Comparison of ENCODE assay signal across 21 cellular contexts in the genomic region with DNA sequence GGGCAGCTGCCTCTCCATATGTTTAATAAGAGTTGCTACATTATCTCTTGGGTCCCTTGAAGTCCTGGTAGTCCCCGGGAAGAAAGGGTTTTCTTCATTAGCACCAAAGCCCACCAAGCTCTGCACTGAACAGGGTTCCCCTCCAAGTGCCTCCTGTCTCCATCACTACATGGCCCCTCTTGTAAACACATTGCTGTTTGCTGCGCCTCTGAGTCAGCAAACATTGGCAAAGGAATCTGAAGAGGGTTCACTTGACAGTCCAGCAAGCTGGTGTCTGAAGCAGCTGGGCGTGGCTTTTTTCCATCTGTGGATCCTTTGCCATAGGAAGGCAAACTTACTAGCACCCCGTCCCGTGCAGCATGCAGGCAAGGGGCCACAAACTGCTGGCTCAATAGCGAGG.
"Had no signal": no experiment of that assay in that cellular context is flagged by ENCODE, and none has a peak within 500 bp of the region (broad histone marks: within the 10 kb centered on the region; RNA-seq: fewer than 3 reads in every experiment).

No MANE protein-coding gene starts in this region.

- H3K27me3 ChIP-seq: adrenal gland, colonic mucosa, thyroid gland, vagina had no signal

- FAIRE-seq: endometrium had no signal

- H3K4me3 ChIP-seq: adrenal gland, colonic mucosa, thyroid gland, vagina had no signal

- H3K9me3 ChIP-seq: adrenal gland, colonic mucosa, thyroid gland, vagina had no signal

- H3K27ac Mint-ChIP-seq: activated CD4-positive, alpha-beta T cell treated with anti-CD3 and anti-CD28 coated beads for 36 hours; activated CD8-positive, alpha-beta T cell treated with anti-CD3 and anti-CD28 coated beads for 36 hours; activated naive CD4-positive, alpha-beta T cell treated with anti-CD3 and anti-CD28 coated beads, Interleukin-2, amount 50 U/mL, for 24 hours; memory B cell; stimulated activated naive B cell treated with anti-CD40 and anti-IgM and Interleukin-4, amounts not matched to agents 10 μg/mL and 1 μg/mL and 100 μg/mL, for 72 hours had no signal

- H3K27ac ChIP-seq: adrenal gland, colonic mucosa, thyroid gland, vagina, WERI-Rb-1 had no signal

- H3K36me3 ChIP-seq: adrenal gland, colonic mucosa, thyroid gland, vagina, WERI-Rb-1 had no signal

- H3K4me1 ChIP-seq: adrenal gland, colonic mucosa, thyroid gland, vagina had no signal

- H3K9me3 Mint-ChIP-seq: activated CD8-positive, alpha-beta T cell treated with anti-CD3 and anti-CD28 coated beads for 36 hours; activated naive CD4-positive, alpha-beta T cell treated with anti-CD3 and anti-CD28 coated beads, Interleukin-2, amount 50 U/mL, for 24 hours; memory B cell had no signal

- H3K4me3 Mint-ChIP-seq: activated CD4-positive, alpha-beta T cell treated with anti-CD3 and anti-CD28 coated beads for 36 hours; activated CD8-positive, alpha-beta T cell treated with anti-CD3 and anti-CD28 coated beads for 36 hours; activated naive CD4-positive, alpha-beta T cell treated with anti-CD3 and anti-CD28 coated beads, Interleukin-2, amount 50 U/mL, for 24 hours; memory B cell; nephron; stimulated activated naive B cell treated with anti-CD40 and anti-IgM and Interleukin-4, amounts not matched to agents 10 μg/mL and 1 μg/mL and 100 μg/mL, for 72 hours had no signal

- H3K4me1 Mint-ChIP-seq: activated naive CD4-positive, alpha-beta T cell treated with anti-CD3 and anti-CD28 coated beads, Interleukin-2, amount 50 U/mL, for 24 hours; memory B cell had no signal

- H3K36me3 Mint-ChIP-seq: activated naive CD4-positive, alpha-beta T cell treated with anti-CD3 and anti-CD28 coated beads, Interleukin-2, amount 50 U/mL, for 24 hours; memory B cell; stimulated activated naive B cell treated with anti-CD40 and anti-IgM and Interleukin-4, amounts not matched to agents 10 μg/mL and 1 μg/mL and 100 μg/mL, for 72 hours had no signal

- DNase-seq: activated CD4-positive, alpha-beta T cell treated with anti-CD3 and anti-CD28 coated beads for 36 hours; activated CD8-positive, alpha-beta memory T cell treated with anti-CD3 and anti-CD28 coated beads, Interleukin-2, amount 50 U/mL, for 4 hours; activated CD8-positive, alpha-beta T cell treated with anti-CD3 and anti-CD28 coated beads for 36 hours; activated effector memory CD4-positive, alpha-beta T cell treated with anti-CD3 and anti-CD28 coated beads, Interleukin-2, amount 50 U/mL, for 16 hours; activated T-cell treated with anti-CD3 and anti-CD28 coated beads, Interleukin-2, amount 50 U/mL, for 48 hours; adrenal gland; central memory CD4-positive, alpha-beta T cell; colonic mucosa; hippocampal formation; left ventricle myocardium superior; occipital lobe; stimulated activated CD4-positive, alpha-beta T cell treated with anti-CD3 and anti-CD28 coated beads, Interleukin-15, amount 100 ng/mL, for 24 hours; stimulated activated CD4-positive, alpha-beta T cell treated with anti-CD3 and anti-CD28 coated beads, Interleukin-4, amount 100 ng/mL, for 1 hour; stimulated activated naive B cell treated with anti-CD40 and anti-IgM and Interleukin-4, amounts not matched to agents 10 μg/mL and 1 μg/mL and 100 μg/mL, for 72 hours; WERI-Rb-1 had no signal

- ATAC-seq: activated CD4-positive, alpha-beta T cell treated with anti-CD3 and anti-CD28 coated beads for 36 hours; activated CD8-positive, alpha-beta T cell treated with anti-CD3 and anti-CD28 coated beads for 36 hours; left ventricle myocardium superior; stimulated activated naive B cell treated with anti-CD40 and anti-IgM and Interleukin-4, amounts not matched to agents 10 μg/mL and 1 μg/mL and 100 μg/mL, for 72 hours had no signal
